Comparison of ENCODE assay signal across 10 cellular contexts in the genomic region with DNA sequence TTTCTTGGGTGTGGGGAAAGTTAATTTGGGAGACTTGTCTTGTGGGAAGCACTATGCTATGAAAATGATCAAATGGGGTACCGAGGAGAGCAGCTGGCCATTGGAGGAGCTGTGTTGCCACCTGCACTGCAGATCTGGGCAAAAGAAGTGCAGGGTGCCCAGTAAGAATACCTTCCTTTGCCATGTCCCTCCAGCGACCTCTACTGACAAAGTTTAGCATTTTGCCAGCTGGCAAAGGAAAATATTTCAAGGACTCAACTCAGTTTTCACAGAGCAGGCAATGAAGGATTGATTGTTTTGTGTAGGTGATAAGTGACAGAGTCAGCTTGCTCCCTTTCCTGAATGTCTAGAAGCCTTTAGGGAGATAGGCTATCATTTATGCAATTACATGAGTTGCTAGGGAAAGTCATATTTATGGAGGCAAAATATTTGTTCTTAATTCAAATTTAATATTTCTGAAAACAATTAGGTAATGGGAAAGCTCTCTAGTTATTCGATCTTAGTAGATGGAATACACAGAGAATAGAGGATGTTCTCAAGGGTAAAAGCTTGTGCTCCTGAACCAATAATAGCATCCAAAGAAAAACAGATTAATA.
DNase-seq lines count a peak whose midpoint lies in the region; ATAC-seq and TF ChIP-seq lines count a peak whose summit lies in the region.
"Had no signal": no experiment of that assay in that cellular context is flagged by ENCODE, and none has a peak within 500 bp of the region (broad histone marks: within the 10 kb centered on the region; RNA-seq: fewer than 3 reads in every experiment).

No MANE protein-coding gene starts in this region.

- no peak overlapping the region for H3K4me3 Mint-ChIP-seq in WTC11
- H3K4me3 Mint-ChIP-seq: central memory CD8-positive, alpha-beta T cell; stimulated activated naive CD8-positive, alpha-beta T cell treated with anti-CD3 and anti-CD28 coated beads, Interleukin-15, Interleukin-2, amounts not matched to agents 100 ng/mL and 50 ng/mL, for 24 hours had no signal

- H3K27ac Mint-ChIP-seq in WTC11, result no peak overlapping the region
- H3K27ac Mint-ChIP-seq: stimulated activated naive CD8-positive, alpha-beta T cell treated with anti-CD3 and anti-CD28 coated beads, Interleukin-15, Interleukin-2, amounts not matched to agents 100 ng/mL and 50 ng/mL, for 24 hours had no signal

- 69 to 72% methylated on average over 3 of the region's 3 CpGs for WGBS in lower leg skin, 2 donors

- H3K9me3 Mint-ChIP-seq in WTC11, result no peaks in the 10 kb centered on the region
- H3K9me3 Mint-ChIP-seq: central memory CD8-positive, alpha-beta T cell; stimulated activated naive CD8-positive, alpha-beta T cell treated with anti-CD3 and anti-CD28 coated beads, Interleukin-15, Interleukin-2, amounts not matched to agents 100 ng/mL and 50 ng/mL, for 24 hours had no signal

- no peak for TF ChIP-seq POLR2A in lower leg skin (IDR thresholded peaks at IDR 0.05)

- ATAC-seq in WTC11 (peak; percentile 84), left colon (peak; percentile 81), GM18909 (IDR thresholded peaks at IDR 0.05; ENCODE audit: poor library complexity, unreplicated experiment) (no peak), sciatic nerve (no peak)

- CTCF ChIA-PET in WTC11 (lab: Charles Lee), result interaction anchor here (0.6 to 2.7 kb wide), 34 partner anchors 9 to 355 kb away, joined by 3 to 54 read pairs (median 4); partner anchors contain the start of gene PPP1R3G

- peak; percentile 47 for DNase-seq in activated CD4-positive, alpha-beta T cell treated with anti-CD3 and anti-CD28 coated beads for 48 hours
- no peak for DNase-seq in activated CD4-positive, alpha-beta T cell treated with anti-CD3 and anti-CD28 coated beads for 4 hours
- DNase-seq in LoVo (ENCODE audit: low spot score), result peak; percentile 22
- peak; percentile 61 for DNase-seq in WTC11 (ENCODE audit: low spot score)
- DNase-seq in left colon, result peak in 1 of 2 donors; percentile 45
- DNase-seq in lower leg skin (ENCODE audit: low spot score in 2 of 2), result no peak
- no peak for DNase-seq in sciatic nerve (ENCODE audit: low spot score)

- peaks cover 8% of the 10 kb centered on the region for H3K4me1 Mint-ChIP-seq in WTC11

- POLR2A ChIA-PET in WTC11 (lab: Charles Lee), result no interaction called here

- H3K27me3 Mint-ChIP-seq in WTC11 (ENCODE audit: low read depth), result no peaks in the 10 kb centered on the region
- H3K27me3 Mint-ChIP-seq: central memory CD8-positive, alpha-beta T cell; stimulated activated naive CD8-positive, alpha-beta T cell treated with anti-CD3 and anti-CD28 coated beads, Interleukin-15, Interleukin-2, amounts not matched to agents 100 ng/mL and 50 ng/mL, for 24 hours had no signal

- no peak overlapping the region for H3K4me3 ChIP-seq in lower leg skin (ENCODE audit: low read depth, poor library complexity, severe bottlenecking)

- TF ChIP-seq CTCF in WTC11 (IDR thresholded peaks at IDR 0.05) (peak; percentile 58; the same call in 1 of the 2 replicates), lower leg skin (IDR thresholded peaks at IDR 0.05) (no peak)

- intact Hi-C loops in left colon (cut with DNase I, micrococcal nuclease) (no loop called here), lower leg skin (cut with DNase I; ENCODE audit: low total_unique reads) (no loop called here), sciatic nerve (cut with DNase I) (no loop called here)

- no peaks in the 10 kb centered on the region for H3K36me3 Mint-ChIP-seq in WTC11

TF ChIP-seq in WTC11, 78 proteins besides CTCF, POLR2A, EP300 and RAD21:
- TF ChIP-seq FOXP1 (CRISPR knock-in tag; IDR thresholded peaks at IDR 0.05; ENCODE audit: borderline replicate concordance), result no peak
- no peak for TF ChIP-seq ELF4 (CRISPR knock-in tag; IDR thresholded peaks at IDR 0.05; ENCODE audit: low read depth)
- TF ChIP-seq ARID4B (CRISPR knock-in tag; IDR thresholded peaks at IDR 0.05; ENCODE audit: borderline replicate concordance), result no peak
- TF ChIP-seq USF2 (CRISPR knock-in tag; IDR thresholded peaks at IDR 0.05), result no peak
- TF ChIP-seq GABPB1 (CRISPR knock-in tag; IDR thresholded peaks at IDR 0.05), result no peak
- TF ChIP-seq, protein P1, sequence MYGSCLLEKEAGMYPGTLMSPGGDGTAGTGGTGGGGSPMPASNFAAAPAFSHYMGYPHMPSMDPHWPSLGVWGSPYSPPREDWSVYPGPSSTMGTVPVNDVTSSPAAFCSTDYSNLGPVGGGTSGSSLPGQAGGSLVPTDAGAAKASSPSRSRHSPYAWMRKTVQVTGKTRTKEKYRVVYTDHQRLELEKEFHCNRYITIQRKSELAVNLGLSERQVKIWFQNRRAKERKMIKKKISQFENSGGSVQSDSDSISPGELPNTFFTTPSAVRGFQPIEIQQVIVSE (CRISPR knock-in tag; IDR thresholded peaks at IDR 0.05; ENCODE audit: borderline replicate concordance), result no peak
- no peak for TF ChIP-seq ZBTB21 (CRISPR knock-in tag; IDR thresholded peaks at IDR 0.05; ENCODE audit: borderline replicate concordance)
- no peak for TF ChIP-seq SMAD3 (CRISPR knock-in tag; IDR thresholded peaks at IDR 0.05; ENCODE audit: borderline replicate concordance)

Comparison
In these comparisons a context has a peak if more than half of its experiments do, and no peak if none do; other contexts are left out.
1. DNase-seq: peak in activated CD4-positive, alpha-beta T cell treated with anti-CD3 and anti-CD28 coated beads for 48 hours (single experiment), LoVo (single experiment) and WTC11 (single experiment); none in activated CD4-positive, alpha-beta T cell treated with anti-CD3 and anti-CD28 coated beads for 4 hours (0 of 2), lower leg skin (0 of 2) and sciatic nerve (single experiment).
2. ATAC-seq: peak in WTC11 (single experiment) and left colon (single experiment); none in GM18909 (single experiment) and sciatic nerve (single experiment).